ENCODE assay signal across 1 cellular context in the genomic region with DNA sequence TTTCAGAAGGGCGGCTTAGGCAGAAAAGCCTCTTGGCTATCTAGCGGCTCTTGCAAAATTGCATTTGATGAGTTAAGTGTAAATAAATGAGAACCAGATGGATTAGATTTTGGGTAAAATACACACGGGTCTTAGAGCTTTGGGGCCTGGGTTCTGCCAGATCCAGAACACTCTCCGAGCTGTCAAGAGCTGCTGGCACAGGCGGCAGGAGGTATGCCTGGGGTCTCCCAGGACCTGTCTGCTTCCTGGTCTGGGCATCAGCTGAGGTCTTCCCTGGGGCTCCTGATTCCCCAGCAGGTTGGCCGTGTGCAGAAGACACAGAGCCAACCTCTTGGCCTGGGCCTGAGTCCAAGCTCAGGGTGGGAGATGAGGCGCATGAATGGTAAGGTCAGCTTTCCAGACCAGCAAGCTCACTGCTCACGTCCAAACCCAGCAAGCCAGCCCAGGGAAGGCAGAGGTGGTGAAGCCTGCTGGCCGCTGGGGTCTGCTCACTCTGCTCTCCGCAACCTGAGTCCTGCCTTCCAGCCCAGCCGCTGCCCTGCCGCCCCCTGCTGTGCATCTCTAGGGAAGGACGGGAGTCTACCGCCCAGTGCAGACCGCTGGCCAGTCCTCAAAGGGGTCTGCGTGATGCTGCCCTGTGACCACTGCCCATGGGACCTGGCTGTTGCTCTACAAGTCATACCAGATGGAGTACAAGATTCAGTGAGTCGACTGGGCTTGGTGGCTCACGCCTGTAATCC.
TF ChIP-seq lines count a peak whose summit lies in the region.

No MANE protein-coding gene starts in this region.

TF ChIP-seq in GM23338, 12 proteins besides CTCF, POLR2A, EP300 and RAD21 (continued from another document):
- TF ChIP-seq, protein P1, sequence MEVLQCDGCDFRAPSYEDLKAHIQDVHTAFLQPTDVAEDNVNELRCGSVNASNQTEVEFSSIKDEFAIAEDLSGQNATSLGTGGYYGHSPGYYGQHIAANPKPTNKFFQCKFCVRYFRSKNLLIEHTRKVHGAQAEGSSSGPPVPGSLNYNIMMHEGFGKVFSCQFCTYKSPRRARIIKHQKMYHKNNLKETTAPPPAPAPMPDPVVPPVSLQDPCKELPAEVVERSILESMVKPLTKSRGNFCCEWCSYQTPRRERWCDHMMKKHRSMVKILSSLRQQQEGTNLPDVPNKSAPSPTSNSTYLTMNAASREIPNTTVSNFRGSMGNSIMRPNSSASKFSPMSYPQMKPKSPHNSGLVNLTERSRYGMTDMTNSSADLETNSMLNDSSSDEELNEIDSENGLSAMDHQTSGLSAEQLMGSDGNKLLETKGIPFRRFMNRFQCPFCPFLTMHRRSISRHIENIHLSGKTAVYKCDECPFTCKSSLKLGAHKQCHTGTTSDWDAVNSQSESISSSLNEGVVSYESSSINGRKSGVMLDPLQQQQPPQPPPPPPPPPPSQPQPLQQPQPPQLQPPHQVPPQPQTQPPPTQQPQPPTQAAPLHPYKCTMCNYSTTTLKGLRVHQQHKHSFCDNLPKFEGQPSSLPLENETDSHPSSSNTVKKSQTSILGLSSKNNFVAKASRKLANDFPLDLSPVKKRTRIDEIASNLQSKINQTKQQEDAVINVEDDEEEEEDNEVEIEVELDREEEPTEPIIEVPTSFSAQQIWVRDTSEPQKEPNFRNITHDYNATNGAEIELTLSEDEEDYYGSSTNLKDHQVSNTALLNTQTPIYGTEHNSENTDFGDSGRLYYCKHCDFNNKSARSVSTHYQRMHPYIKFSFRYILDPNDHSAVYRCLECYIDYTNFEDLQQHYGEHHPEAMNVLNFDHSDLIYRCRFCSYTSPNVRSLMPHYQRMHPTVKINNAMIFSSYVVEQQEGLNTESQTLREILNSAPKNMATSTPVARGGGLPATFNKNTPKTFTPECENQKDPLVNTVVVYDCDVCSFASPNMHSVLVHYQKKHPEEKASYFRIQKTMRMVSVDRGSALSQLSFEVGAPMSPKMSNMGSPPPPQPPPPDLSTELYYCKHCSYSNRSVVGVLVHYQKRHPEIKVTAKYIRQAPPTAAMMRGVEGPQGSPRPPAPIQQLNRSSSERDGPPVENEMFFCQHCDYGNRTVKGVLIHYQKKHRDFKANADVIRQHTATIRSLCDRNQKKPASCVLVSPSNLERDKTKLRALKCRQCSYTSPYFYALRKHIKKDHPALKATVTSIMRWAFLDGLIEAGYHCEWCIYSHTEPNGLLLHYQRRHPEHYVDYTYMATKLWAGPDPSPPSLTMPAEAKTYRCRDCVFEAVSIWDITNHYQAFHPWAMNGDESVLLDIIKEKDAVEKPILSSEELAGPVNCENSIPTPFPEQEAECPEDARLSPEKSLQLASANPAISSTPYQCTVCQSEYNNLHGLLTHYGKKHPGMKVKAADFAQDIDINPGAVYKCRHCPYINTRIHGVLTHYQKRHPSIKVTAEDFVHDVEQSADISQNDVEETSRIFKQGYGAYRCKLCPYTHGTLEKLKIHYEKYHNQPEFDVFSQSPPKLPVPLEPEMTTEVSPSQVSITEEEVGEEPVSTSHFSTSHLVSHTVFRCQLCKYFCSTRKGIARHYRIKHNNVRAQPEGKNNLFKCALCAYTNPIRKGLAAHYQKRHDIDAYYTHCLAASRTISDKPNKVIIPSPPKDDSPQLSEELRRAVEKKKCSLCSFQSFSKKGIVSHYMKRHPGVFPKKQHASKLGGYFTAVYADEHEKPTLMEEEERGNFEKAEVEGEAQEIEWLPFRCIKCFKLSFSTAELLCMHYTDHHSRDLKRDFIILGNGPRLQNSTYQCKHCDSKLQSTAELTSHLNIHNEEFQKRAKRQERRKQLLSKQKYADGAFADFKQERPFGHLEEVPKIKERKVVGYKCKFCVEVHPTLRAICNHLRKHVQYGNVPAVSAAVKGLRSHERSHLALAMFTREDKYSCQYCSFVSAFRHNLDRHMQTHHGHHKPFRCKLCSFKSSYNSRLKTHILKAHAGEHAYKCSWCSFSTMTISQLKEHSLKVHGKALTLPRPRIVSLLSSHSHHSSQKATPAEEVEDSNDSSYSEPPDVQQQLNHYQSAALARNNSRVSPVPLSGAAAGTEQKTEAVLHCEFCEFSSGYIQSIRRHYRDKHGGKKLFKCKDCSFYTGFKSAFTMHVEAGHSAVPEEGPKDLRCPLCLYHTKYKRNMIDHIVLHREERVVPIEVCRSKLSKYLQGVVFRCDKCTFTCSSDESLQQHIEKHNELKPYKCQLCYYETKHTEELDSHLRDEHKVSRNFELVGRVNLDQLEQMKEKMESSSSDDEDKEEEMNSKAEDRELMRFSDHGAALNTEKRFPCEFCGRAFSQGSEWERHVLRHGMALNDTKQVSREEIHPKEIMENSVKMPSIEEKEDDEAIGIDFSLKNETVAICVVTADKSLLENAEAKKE (CRISPR knock-in tag; IDR thresholded peaks at IDR 0.05) = no peak
- no peak for TF ChIP-seq EZH2phosphoT487 (IDR thresholded peaks at IDR 0.05; ENCODE audit: unreplicated experiment)
- no peak for TF ChIP-seq POLR2AphosphoS5 (IDR thresholded peaks at IDR 0.05; ENCODE audit: low read depth)
- TF ChIP-seq, protein P2, sequence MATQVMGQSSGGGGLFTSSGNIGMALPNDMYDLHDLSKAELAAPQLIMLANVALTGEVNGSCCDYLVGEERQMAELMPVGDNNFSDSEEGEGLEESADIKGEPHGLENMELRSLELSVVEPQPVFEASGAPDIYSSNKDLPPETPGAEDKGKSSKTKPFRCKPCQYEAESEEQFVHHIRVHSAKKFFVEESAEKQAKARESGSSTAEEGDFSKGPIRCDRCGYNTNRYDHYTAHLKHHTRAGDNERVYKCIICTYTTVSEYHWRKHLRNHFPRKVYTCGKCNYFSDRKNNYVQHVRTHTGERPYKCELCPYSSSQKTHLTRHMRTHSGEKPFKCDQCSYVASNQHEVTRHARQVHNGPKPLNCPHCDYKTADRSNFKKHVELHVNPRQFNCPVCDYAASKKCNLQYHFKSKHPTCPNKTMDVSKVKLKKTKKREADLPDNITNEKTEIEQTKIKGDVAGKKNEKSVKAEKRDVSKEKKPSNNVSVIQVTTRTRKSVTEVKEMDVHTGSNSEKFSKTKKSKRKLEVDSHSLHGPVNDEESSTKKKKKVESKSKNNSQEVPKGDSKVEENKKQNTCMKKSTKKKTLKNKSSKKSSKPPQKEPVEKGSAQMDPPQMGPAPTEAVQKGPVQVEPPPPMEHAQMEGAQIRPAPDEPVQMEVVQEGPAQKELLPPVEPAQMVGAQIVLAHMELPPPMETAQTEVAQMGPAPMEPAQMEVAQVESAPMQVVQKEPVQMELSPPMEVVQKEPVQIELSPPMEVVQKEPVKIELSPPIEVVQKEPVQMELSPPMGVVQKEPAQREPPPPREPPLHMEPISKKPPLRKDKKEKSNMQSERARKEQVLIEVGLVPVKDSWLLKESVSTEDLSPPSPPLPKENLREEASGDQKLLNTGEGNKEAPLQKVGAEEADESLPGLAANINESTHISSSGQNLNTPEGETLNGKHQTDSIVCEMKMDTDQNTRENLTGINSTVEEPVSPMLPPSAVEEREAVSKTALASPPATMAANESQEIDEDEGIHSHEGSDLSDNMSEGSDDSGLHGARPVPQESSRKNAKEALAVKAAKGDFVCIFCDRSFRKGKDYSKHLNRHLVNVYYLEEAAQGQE (IDR thresholded peaks at IDR 0.05; ENCODE audit: unreplicated experiment) = no peak
- no peak for TF ChIP-seq NANOG (IDR thresholded peaks at IDR 0.05; ENCODE audit: borderline replicate concordance)
- no peak for TF ChIP-seq EZH2 (IDR thresholded peaks at IDR 0.05; ENCODE audit: low read depth, unreplicated experiment)
- TF ChIP-seq ZNF331 (CRISPR knock-in tag; IDR thresholded peaks at IDR 0.05; ENCODE audit: low read depth) = no peak
- TF ChIP-seq STAT1 (IDR thresholded peaks at IDR 0.05; ENCODE audit: unreplicated experiment) = no peak
- TF ChIP-seq JUNB (IDR thresholded peaks at IDR 0.05; ENCODE audit: unreplicated experiment) = no peak
- no peak for TF ChIP-seq ZNF114 (CRISPR knock-in tag; IDR thresholded peaks at IDR 0.05)
